Comparison of ENCODE assay signal across 24 cellular contexts in the genomic region with DNA sequence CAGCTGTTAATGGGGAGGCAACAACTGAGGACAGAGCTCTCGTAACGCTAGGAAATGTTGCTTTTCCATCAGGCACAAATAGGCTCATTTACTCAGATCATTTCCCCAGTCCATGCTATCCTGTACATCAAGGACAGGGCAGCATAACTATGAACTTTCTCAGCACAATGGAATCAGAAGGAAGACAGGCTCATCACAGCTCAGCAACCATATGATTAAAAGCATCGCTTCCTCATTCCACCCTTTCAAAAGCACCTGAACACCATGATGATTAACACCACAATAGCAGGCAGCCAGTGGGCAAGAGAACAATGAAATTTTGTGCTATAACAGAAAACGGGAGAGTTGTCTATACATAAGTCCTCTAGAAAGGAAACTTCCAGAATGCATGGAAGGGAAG.
"Had no signal": no experiment of that assay in that cellular context is flagged by ENCODE, and none has a peak within 500 bp of the region (broad histone marks: within the 10 kb centered on the region; RNA-seq: fewer than 3 reads in every experiment).

No MANE protein-coding gene starts in this region.

- H3K27me3 Mint-ChIP-seq: naive thymus-derived CD4-positive, alpha-beta T cell; progenitor cell of endocrine pancreas; stimulated activated memory B cell treated with anti-CD40 and anti-IgM and Interleukin-4, amounts not matched to agents 10 μg/mL and 1 μg/mL and 100 μg/mL, for 72 hours; stimulated activated naive CD8-positive, alpha-beta T cell treated with anti-CD3 and anti-CD28 coated beads, Interleukin-15, amount 100 ng/mL, for 72 hours had no signal

- H3K27ac ChIP-seq: left ventricle myocardium inferior, ovary, right atrium auricular region, right lobe of liver, transverse colon, uterus had no signal

- H3K4me1 Mint-ChIP-seq: memory B cell; stimulated activated memory B cell treated with anti-CD40 and anti-IgM and Interleukin-4, amounts not matched to agents 10 μg/mL and 1 μg/mL and 100 μg/mL, for 72 hours; stimulated activated naive CD8-positive, alpha-beta T cell treated with anti-CD3 and anti-CD28 coated beads, Interleukin-15, amount 100 ng/mL, for 72 hours had no signal

- H3K4me3 ChIP-seq: left ventricle myocardium inferior, lung, mucosa of descending colon, ovary, right atrium auricular region, right lobe of liver, smooth muscle cell, transverse colon, uterus had no signal

- H3K27me3 ChIP-seq: ovary, right atrium auricular region, right lobe of liver, transverse colon, uterus had no signal

- DNase-seq: hippocampal formation; kidney; left ventricle myocardium inferior; midbrain; mucosa of descending colon; naive thymus-derived CD4-positive, alpha-beta T cell; ovary; right lobe of liver; stimulated activated CD4-positive, alpha-beta T cell treated with anti-CD3 and anti-CD28 coated beads, Interleukin-1b, Interleukin-23, amount 100 ng/mL, for 48 hours; stimulated activated CD4-positive, alpha-beta T cell treated with anti-CD3 and anti-CD28 coated beads, Interleukin-2, amount 100 ng/mL, for 48 hours; stimulated activated CD4-positive, alpha-beta T cell treated with anti-CD3 and anti-CD28 coated beads, Interleukin-4, amount 100 ng/mL, for 4 hours; stimulated activated CD8-positive, alpha-beta memory T cell treated with anti-CD3 and anti-CD28 coated beads, Interleukin-4, amount 100 ng/mL, for 48 hours; stimulated activated naive CD4-positive, alpha-beta T cell treated with Interleukin-2 at 50 U/mL for 16 hours; stimulated activated naive CD8-positive, alpha-beta T cell treated with anti-CD3 and anti-CD28 coated beads, Interleukin-15, amount 100 ng/mL, for 72 hours; substantia nigra; transverse colon; uterus had no signal

- H3K27ac Mint-ChIP-seq: memory B cell; naive thymus-derived CD4-positive, alpha-beta T cell; natural killer cell treated with Interleukin-12 subunit alpha and Interleukin-12 subunit beta and Interleukin-15 and Interleukin-18, amount 100 ng/mL, for 72 hours; progenitor cell of endocrine pancreas; stimulated activated memory B cell treated with anti-CD40 and anti-IgM and Interleukin-4, amounts not matched to agents 10 μg/mL and 1 μg/mL and 100 μg/mL, for 72 hours; stimulated activated naive CD8-positive, alpha-beta T cell treated with anti-CD3 and anti-CD28 coated beads, Interleukin-15, amount 100 ng/mL, for 72 hours had no signal

- FAIRE-seq: kidney had no signal

- H3K4me1 ChIP-seq: left ventricle myocardium inferior, right atrium auricular region, right lobe of liver, transverse colon, uterus had no signal

- ATAC-seq: mucosa of descending colon; naive thymus-derived CD4-positive, alpha-beta T cell; natural killer cell treated with Interleukin-12 subunit alpha and Interleukin-12 subunit beta and Interleukin-15 and Interleukin-18, amount 100 ng/mL, for 72 hours; right lobe of liver; stimulated activated memory B cell treated with anti-CD40 and anti-IgM and Interleukin-4, amounts not matched to agents 10 μg/mL and 1 μg/mL and 100 μg/mL, for 72 hours; stimulated activated naive CD8-positive, alpha-beta T cell treated with anti-CD3 and anti-CD28 coated beads, Interleukin-15, amount 100 ng/mL, for 72 hours had no signal

- H3K4me2 ChIP-seq: smooth muscle cell had no signal

- H3K9me3 ChIP-seq: left ventricle myocardium inferior, mucosa of descending colon, ovary, right atrium auricular region, right lobe of liver, transverse colon, uterus had no signal

- H3K9me3 Mint-ChIP-seq: memory B cell; natural killer cell treated with Interleukin-12 subunit alpha and Interleukin-12 subunit beta and Interleukin-15 and Interleukin-18, amount 100 ng/mL, for 72 hours; stimulated activated memory B cell treated with anti-CD40 and anti-IgM and Interleukin-4, amounts not matched to agents 10 μg/mL and 1 μg/mL and 100 μg/mL, for 72 hours; stimulated activated naive CD8-positive, alpha-beta T cell treated with anti-CD3 and anti-CD28 coated beads, Interleukin-15, amount 100 ng/mL, for 72 hours had no signal

- H3K4me3 Mint-ChIP-seq: memory B cell; naive thymus-derived CD4-positive, alpha-beta T cell; natural killer cell treated with Interleukin-12 subunit alpha and Interleukin-12 subunit beta and Interleukin-15 and Interleukin-18, amount 100 ng/mL, for 72 hours; stimulated activated memory B cell treated with anti-CD40 and anti-IgM and Interleukin-4, amounts not matched to agents 10 μg/mL and 1 μg/mL and 100 μg/mL, for 72 hours; stimulated activated naive CD8-positive, alpha-beta T cell treated with anti-CD3 and anti-CD28 coated beads, Interleukin-15, amount 100 ng/mL, for 72 hours had no signal

- H3K36me3 ChIP-seq: left ventricle myocardium inferior, ovary, right atrium auricular region, right lobe of liver, transverse colon, uterus had no signal

- H3K36me3 Mint-ChIP-seq: memory B cell; naive thymus-derived CD4-positive, alpha-beta T cell; natural killer cell treated with Interleukin-12 subunit alpha and Interleukin-12 subunit beta and Interleukin-15 and Interleukin-18, amount 100 ng/mL, for 72 hours; stimulated activated memory B cell treated with anti-CD40 and anti-IgM and Interleukin-4, amounts not matched to agents 10 μg/mL and 1 μg/mL and 100 μg/mL, for 72 hours had no signal
